Comparison of ENCODE assay signal across 1 cellular context in the genomic region with DNA sequence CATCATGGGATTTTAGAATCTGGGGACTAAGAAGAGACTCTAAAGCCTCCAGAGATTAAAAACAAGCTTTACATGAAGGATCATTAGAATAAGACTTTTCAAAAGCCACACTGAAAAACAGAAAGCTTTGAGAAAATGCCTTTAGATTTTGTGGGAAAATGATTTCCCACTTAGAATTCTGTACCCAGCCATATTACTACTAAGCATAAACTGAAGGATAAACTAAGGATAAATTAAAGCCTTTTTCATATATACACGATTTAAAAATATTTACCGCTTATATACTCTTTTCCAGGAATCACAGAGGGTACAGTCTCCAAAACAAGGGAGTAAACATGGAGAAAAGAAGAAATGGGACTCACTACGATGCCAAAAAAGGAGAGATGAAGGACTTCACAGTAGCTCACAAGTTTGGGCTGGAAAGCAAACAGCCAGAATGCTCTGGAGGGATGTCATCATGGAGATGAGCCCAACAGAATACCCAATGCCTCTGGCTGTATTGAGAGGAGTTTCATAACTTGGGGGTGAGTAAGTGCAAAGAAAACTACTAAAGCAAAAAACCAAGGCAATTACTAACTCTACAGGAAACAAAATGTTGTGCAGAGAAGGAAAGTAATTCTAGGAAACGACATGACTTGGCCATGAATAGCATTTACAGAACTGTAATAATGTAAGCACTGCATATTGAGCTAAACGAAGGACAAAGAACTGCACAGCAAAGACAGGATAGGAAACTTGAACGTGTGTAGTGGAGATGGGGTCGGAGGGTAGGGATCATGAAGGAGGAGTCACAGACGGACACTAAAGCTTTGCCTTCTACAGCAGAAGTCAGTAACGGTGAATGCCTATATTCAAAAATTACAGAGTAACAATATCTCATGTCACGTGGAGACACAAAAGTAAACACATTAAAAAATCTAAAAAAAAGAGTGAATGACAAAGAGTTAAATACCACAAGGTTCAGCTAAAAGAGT.
TF ChIP-seq lines count a peak whose summit lies in the region.

No MANE protein-coding gene starts in this region.

TF ChIP-seq in K562, 482 proteins besides CTCF, POLR2A, EP300 and RAD21 (continued from another document):
- TF ChIP-seq, protein P1, sequence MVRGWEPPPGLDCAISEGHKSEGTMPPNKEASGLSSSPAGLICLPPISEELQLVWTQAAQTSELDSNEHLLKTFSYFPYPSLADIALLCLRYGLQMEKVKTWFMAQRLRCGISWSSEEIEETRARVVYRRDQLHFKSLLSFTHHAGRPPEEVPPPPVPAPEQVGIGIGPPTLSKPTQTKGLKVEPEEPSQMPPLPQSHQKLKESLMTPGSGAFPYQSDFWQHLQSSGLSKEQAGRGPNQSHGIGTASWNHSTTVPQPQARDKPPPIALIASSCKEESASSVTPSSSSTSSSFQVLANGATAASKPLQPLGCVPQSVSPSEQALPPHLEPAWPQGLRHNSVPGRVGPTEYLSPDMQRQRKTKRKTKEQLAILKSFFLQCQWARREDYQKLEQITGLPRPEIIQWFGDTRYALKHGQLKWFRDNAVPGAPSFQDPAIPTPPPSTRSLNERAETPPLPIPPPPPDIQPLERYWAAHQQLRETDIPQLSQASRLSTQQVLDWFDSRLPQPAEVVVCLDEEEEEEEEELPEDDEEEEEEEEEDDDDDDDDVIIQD (CRISPR knock-in tag; IDR thresholded peaks at IDR 0.05), result no peak
- TF ChIP-seq EGR1 (conservative IDR thresholded peaks at IDR 0.05), result no peak
- no peak for TF ChIP-seq GATAD2B (IDR thresholded peaks at IDR 0.05; ENCODE audit: borderline replicate concordance)
- TF ChIP-seq CREBBP (IDR thresholded peaks at IDR 0.05; ENCODE audit: low read depth, low read length), result no peak
- TF ChIP-seq, protein P2, sequence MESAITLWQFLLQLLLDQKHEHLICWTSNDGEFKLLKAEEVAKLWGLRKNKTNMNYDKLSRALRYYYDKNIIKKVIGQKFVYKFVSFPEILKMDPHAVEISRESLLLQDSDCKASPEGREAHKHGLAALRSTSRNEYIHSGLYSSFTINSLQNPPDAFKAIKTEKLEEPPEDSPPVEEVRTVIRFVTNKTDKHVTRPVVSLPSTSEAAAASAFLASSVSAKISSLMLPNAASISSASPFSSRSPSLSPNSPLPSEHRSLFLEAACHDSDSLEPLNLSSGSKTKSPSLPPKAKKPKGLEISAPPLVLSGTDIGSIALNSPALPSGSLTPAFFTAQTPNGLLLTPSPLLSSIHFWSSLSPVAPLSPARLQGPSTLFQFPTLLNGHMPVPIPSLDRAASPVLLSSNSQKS (CRISPR knock-in tag; IDR thresholded peaks at IDR 0.05), result no peak
- no peak for TF ChIP-seq MCM3 (IDR thresholded peaks at IDR 0.05)
- TF ChIP-seq, protein P3, sequence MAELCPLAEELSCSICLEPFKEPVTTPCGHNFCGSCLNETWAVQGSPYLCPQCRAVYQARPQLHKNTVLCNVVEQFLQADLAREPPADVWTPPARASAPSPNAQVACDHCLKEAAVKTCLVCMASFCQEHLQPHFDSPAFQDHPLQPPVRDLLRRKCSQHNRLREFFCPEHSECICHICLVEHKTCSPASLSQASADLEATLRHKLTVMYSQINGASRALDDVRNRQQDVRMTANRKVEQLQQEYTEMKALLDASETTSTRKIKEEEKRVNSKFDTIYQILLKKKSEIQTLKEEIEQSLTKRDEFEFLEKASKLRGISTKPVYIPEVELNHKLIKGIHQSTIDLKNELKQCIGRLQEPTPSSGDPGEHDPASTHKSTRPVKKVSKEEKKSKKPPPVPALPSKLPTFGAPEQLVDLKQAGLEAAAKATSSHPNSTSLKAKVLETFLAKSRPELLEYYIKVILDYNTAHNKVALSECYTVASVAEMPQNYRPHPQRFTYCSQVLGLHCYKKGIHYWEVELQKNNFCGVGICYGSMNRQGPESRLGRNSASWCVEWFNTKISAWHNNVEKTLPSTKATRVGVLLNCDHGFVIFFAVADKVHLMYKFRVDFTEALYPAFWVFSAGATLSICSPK (IDR thresholded peaks at IDR 0.05; ENCODE audit: borderline replicate concordance), result no peak
- TF ChIP-seq PML (IDR thresholded peaks at IDR 0.05; ENCODE audit: low read length), result no peak
- TF ChIP-seq NFIX (CRISPR knock-in tag; IDR thresholded peaks at IDR 0.05; ENCODE audit: low read depth), result no peak
- TF ChIP-seq, protein P4, sequence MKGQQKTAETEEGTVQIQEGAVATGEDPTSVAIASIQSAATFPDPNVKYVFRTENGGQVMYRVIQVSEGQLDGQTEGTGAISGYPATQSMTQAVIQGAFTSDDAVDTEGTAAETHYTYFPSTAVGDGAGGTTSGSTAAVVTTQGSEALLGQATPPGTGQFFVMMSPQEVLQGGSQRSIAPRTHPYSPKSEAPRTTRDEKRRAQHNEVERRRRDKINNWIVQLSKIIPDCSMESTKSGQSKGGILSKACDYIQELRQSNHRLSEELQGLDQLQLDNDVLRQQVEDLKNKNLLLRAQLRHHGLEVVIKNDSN (CRISPR knock-in tag; IDR thresholded peaks at IDR 0.05), result peak; percentile 43; the same call in 1 of the 2 replicates
- TF ChIP-seq ZNF764 (CRISPR knock-in tag; IDR thresholded peaks at IDR 0.05; ENCODE audit: low read depth), result no peak
- TF ChIP-seq GTF2E2 (tag; IDR thresholded peaks at IDR 0.05), result no peak
- TF ChIP-seq POLR2AphosphoS2 (IDR thresholded peaks at IDR 0.05; ENCODE audit: low read length), result no peak
- TF ChIP-seq GTF2F1 (IDR thresholded peaks at IDR 0.05; ENCODE audit: low read depth, low read length), result no peak
- TF ChIP-seq MEIS2 (IDR thresholded peaks at IDR 0.05; ENCODE audit: partially characterized antibody), result no peak
- TF ChIP-seq, protein P5, sequence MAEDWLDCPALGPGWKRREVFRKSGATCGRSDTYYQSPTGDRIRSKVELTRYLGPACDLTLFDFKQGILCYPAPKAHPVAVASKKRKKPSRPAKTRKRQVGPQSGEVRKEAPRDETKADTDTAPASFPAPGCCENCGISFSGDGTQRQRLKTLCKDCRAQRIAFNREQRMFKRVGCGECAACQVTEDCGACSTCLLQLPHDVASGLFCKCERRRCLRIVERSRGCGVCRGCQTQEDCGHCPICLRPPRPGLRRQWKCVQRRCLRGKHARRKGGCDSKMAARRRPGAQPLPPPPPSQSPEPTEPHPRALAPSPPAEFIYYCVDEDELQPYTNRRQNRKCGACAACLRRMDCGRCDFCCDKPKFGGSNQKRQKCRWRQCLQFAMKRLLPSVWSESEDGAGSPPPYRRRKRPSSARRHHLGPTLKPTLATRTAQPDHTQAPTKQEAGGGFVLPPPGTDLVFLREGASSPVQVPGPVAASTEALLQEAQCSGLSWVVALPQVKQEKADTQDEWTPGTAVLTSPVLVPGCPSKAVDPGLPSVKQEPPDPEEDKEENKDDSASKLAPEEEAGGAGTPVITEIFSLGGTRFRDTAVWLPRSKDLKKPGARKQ (CRISPR knock-in tag; IDR thresholded peaks at IDR 0.05), result no peak
- no peak for TF ChIP-seq FOSL1 (tag; conservative IDR thresholded peaks at IDR 0.05)
- TF ChIP-seq HMGN3 (IDR thresholded peaks at IDR 0.05; ENCODE audit: borderline replicate concordance, extremely low read depth, insufficient read length, low read depth, low read length), result no peak
- TF ChIP-seq, protein P6, sequence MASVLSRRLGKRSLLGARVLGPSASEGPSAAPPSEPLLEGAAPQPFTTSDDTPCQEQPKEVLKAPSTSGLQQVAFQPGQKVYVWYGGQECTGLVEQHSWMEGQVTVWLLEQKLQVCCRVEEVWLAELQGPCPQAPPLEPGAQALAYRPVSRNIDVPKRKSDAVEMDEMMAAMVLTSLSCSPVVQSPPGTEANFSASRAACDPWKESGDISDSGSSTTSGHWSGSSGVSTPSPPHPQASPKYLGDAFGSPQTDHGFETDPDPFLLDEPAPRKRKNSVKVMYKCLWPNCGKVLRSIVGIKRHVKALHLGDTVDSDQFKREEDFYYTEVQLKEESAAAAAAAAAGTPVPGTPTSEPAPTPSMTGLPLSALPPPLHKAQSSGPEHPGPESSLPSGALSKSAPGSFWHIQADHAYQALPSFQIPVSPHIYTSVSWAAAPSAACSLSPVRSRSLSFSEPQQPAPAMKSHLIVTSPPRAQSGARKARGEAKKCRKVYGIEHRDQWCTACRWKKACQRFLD (CRISPR knock-in tag; IDR thresholded peaks at IDR 0.05), result no peak
- TF ChIP-seq, protein P7, sequence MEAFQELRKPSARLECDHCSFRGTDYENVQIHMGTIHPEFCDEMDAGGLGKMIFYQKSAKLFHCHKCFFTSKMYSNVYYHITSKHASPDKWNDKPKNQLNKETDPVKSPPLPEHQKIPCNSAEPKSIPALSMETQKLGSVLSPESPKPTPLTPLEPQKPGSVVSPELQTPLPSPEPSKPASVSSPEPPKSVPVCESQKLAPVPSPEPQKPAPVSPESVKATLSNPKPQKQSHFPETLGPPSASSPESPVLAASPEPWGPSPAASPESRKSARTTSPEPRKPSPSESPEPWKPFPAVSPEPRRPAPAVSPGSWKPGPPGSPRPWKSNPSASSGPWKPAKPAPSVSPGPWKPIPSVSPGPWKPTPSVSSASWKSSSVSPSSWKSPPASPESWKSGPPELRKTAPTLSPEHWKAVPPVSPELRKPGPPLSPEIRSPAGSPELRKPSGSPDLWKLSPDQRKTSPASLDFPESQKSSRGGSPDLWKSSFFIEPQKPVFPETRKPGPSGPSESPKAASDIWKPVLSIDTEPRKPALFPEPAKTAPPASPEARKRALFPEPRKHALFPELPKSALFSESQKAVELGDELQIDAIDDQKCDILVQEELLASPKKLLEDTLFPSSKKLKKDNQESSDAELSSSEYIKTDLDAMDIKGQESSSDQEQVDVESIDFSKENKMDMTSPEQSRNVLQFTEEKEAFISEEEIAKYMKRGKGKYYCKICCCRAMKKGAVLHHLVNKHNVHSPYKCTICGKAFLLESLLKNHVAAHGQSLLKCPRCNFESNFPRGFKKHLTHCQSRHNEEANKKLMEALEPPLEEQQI (IDR thresholded peaks at IDR 0.05), result peak; percentile 66
- TF ChIP-seq CAMTA2 (CRISPR knock-in tag; conservative IDR thresholded peaks at IDR 0.05), result no peak
- peak; percentile 59; the same call in 1 of the 2 replicates for TF ChIP-seq HLTF (IDR thresholded peaks at IDR 0.05)
- TF ChIP-seq PPARD (CRISPR knock-in tag; IDR thresholded peaks at IDR 0.05), result no peak
- TF ChIP-seq YBX1 (IDR thresholded peaks at IDR 0.05), result no peak
